1 cellular context compared by ENCODE assay signal in the genomic region with DNA sequence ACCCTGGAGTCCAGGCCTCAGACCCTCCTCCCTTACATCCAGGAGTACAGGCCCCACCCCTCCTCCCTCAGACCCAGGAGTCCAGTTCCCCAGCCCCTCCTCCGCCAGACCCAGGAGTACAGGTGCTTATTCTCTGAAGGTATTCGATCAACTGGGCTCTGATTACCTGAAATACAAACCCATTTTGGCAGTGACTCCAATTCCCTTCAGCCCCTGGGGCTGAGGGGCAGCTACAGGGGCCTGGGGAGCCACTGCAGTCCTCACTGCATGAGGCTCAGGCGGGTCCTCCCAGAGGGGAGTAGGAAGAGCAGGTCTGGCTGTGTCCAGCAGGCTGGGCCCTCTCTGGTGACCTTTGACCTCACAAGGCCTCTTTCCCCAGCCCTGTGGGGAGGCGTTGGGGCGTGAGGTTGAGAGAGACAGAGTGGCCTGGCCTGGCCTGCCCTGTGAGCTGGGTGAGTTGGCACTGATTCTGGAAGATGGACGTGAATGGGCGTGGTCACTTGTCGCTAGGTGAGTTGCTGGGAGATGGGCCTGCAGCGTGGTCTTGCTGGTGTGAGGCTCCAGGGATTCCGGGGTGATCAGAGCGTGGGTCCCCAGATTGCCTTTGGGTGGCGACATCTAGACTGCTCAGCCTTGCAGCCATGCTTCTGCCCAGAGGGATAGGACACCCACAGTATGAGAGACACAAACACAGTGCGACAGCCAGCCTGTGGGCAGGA.
TF ChIP-seq lines count a peak whose summit lies in the region.

No MANE protein-coding gene starts in this region.

TF ChIP-seq in HepG2, 621 proteins besides CTCF, POLR2A, EP300 and RAD21 (continued from another document and continues in another):
- TF ChIP-seq, protein P1, sequence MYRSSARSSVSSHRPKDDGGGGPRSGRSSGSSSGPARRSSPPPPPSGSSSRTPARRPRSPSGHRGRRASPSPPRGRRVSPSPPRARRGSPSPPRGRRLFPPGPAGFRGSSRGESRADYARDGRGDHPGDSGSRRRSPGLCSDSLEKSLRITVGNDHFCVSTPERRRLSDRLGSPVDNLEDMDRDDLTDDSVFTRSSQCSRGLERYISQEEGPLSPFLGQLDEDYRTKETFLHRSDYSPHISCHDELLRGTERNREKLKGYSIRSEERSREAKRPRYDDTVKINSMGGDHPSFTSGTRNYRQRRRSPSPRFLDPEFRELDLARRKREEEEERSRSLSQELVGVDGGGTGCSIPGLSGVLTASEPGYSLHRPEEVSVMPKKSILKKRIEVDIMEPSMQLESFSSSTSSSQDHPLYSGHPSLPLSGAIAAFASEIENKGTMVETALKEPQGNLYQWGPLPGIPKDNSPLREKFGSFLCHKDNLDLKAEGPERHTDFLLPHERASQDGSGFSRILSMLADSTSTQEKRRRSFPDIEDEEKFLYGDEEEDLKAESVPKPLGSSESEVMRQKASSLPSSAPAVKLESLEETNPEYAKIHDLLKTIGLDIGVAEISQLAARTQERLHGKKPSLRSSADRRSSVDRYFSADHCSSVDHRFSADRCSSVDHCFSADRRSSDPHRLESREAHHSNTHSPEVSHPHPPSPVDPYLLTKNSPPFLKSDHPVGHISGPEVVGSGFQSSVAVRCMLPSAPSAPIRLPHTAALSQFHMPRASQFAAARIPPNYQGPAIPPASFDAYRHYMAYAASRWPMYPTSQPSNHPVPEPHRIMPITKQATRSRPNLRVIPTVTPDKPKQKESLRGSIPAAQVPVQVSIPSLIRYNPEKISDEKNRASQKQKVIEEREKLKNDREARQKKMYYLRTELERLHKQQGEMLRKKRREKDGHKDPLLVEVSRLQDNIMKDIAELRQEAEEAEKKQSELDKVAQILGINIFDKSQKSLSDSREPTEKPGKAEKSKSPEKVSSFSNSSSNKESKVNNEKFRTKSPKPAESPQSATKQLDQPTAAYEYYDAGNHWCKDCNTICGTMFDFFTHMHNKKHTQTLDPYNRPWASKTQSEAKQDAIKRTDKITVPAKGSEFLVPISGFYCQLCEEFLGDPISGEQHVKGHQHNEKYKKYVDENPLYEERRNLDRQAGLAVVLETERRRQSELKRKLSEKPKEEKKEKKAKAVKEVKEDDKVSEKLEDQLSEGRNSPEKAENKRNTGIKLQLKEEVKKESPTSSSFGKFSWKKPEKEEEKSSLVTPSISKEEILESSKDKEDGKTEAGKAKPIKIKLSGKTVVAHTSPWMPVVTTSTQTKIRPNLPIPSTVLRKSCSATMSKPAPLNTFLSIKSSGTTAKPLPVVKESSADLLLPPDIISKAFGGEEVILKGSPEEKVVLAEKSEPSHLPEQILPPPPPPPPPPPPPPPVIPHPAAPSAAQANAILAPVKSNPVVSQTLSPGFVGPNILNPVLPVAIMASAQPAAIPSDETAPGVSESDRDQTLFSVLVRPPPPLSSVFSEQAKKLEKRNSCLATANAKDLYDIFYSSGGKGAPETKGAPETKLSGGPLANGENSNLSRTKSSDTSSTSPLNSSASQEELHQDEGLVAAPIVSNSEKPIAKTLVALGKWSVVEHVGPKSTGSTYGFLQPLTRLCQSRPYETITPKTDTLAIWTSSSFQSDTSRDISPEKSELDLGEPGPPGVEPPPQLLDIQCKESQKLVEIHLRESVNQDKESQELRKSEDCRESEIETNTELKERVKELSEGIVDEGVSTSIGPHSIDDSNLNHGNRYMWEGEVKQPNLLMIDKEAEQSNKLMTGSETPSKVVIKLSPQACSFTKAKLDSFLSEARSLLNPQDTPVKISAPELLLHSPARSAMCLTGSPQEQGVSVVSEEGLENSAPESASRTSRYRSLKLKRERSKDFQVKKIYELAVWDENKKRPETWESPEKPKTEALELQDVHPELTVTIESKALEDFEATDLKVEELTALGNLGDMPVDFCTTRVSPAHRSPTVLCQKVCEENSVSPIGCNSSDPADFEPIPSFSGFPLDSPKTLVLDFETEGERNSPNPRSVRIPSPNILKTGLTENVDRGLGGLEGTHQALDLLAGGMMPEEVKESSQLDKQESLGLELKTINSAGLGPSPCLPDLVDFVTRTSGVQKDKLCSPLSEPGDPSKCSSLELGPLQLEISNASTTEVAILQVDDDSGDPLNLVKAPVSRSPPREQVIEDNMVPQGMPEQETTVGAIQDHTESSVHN (CRISPR knock-in tag; IDR thresholded peaks at IDR 0.05), result no peak
- TF ChIP-seq ZNF570 (CRISPR knock-in tag; IDR thresholded peaks at IDR 0.05; ENCODE audit: borderline replicate concordance), result no peak
- TF ChIP-seq ZSCAN22 (CRISPR knock-in tag; IDR thresholded peaks at IDR 0.05), result peak; percentile 96
- TF ChIP-seq, protein P2, sequence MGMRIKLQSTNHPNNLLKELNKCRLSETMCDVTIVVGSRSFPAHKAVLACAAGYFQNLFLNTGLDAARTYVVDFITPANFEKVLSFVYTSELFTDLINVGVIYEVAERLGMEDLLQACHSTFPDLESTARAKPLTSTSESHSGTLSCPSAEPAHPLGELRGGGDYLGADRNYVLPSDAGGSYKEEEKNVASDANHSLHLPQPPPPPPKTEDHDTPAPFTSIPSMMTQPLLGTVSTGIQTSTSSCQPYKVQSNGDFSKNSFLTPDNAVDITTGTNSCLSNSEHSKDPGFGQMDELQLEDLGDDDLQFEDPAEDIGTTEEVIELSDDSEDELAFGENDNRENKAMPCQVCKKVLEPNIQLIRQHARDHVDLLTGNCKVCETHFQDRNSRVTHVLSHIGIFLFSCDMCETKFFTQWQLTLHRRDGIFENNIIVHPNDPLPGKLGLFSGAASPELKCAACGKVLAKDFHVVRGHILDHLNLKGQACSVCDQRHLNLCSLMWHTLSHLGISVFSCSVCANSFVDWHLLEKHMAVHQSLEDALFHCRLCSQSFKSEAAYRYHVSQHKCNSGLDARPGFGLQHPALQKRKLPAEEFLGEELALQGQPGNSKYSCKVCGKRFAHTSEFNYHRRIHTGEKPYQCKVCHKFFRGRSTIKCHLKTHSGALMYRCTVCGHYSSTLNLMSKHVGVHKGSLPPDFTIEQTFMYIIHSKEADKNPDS (CRISPR knock-in tag; IDR thresholded peaks at IDR 0.05), result no peak
- TF ChIP-seq, protein P3, sequence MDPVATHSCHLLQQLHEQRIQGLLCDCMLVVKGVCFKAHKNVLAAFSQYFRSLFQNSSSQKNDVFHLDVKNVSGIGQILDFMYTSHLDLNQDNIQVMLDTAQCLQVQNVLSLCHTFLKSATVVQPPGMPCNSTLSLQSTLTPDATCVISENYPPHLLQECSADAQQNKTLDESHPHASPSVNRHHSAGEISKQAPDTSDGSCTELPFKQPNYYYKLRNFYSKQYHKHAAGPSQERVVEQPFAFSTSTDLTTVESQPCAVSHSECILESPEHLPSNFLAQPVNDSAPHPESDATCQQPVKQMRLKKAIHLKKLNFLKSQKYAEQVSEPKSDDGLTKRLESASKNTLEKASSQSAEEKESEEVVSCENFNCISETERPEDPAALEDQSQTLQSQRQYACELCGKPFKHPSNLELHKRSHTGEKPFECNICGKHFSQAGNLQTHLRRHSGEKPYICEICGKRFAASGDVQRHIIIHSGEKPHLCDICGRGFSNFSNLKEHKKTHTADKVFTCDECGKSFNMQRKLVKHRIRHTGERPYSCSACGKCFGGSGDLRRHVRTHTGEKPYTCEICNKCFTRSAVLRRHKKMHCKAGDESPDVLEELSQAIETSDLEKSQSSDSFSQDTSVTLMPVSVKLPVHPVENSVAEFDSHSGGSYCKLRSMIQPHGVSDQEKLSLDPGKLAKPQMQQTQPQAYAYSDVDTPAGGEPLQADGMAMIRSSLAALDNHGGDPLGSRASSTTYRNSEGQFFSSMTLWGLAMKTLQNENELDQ (CRISPR knock-in tag; IDR thresholded peaks at IDR 0.05; ENCODE audit: borderline replicate concordance), result no peak
- TF ChIP-seq ZNF629 (CRISPR knock-in tag; conservative IDR thresholded peaks at IDR 0.05), result 0 out of 2 replicates have a peak, but pooled peaks have one; percentile 6
- TF ChIP-seq AGO2 (optimal IDR thresholded peaks at IDR 0.05; ENCODE audit: low read depth, low read length), result peak; percentile 79
- TF ChIP-seq, protein P4, sequence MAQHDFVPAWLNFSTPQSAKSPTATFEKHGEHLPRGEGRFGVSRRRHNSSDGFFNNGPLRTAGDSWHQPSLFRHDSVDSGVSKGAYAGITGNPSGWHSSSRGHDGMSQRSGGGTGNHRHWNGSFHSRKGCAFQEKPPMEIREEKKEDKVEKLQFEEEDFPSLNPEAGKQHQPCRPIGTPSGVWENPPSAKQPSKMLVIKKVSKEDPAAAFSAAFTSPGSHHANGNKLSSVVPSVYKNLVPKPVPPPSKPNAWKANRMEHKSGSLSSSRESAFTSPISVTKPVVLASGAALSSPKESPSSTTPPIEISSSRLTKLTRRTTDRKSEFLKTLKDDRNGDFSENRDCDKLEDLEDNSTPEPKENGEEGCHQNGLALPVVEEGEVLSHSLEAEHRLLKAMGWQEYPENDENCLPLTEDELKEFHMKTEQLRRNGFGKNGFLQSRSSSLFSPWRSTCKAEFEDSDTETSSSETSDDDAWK (CRISPR knock-in tag; IDR thresholded peaks at IDR 0.05), result no peak
- TF ChIP-seq CENPX (CRISPR knock-in tag; IDR thresholded peaks at IDR 0.05), result no peak
- no peak for TF ChIP-seq SMARCE1 (IDR thresholded peaks at IDR 0.05; ENCODE audit: borderline replicate concordance)
- peak; percentile 41; the same call in 1 of the 2 replicates for TF ChIP-seq HOXA3 (CRISPR knock-in tag; IDR thresholded peaks at IDR 0.05)
- TF ChIP-seq RFX1 (IDR thresholded peaks at IDR 0.05), result peak; percentile 27; the same call in 1 of the 2 replicates
- no peak for TF ChIP-seq SNAPC2 (CRISPR knock-in tag; IDR thresholded peaks at IDR 0.05)
- TF ChIP-seq ZNF383 (CRISPR knock-in tag; IDR thresholded peaks at IDR 0.05; ENCODE audit: borderline replicate concordance), result 0 out of 2 replicates have a peak, but pooled peaks have one; percentile 41
- TF ChIP-seq, protein P5, sequence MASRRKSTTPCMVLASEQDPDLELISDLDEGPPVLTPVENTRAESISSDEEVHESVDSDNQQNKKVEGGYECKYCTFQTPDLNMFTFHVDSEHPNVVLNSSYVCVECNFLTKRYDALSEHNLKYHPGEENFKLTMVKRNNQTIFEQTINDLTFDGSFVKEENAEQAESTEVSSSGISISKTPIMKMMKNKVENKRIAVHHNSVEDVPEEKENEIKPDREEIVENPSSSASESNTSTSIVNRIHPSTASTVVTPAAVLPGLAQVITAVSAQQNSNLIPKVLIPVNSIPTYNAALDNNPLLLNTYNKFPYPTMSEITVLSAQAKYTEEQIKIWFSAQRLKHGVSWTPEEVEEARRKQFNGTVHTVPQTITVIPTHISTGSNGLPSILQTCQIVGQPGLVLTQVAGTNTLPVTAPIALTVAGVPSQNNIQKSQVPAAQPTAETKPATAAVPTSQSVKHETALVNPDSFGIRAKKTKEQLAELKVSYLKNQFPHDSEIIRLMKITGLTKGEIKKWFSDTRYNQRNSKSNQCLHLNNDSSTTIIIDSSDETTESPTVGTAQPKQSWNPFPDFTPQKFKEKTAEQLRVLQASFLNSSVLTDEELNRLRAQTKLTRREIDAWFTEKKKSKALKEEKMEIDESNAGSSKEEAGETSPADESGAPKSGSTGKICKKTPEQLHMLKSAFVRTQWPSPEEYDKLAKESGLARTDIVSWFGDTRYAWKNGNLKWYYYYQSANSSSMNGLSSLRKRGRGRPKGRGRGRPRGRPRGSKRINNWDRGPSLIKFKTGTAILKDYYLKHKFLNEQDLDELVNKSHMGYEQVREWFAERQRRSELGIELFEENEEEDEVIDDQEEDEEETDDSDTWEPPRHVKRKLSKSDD (CRISPR knock-in tag; IDR thresholded peaks at IDR 0.05; ENCODE audit: low read depth), result 0 out of 2 replicates have a peak, but pooled peaks have one; percentile 19
- TF ChIP-seq, protein P6, sequence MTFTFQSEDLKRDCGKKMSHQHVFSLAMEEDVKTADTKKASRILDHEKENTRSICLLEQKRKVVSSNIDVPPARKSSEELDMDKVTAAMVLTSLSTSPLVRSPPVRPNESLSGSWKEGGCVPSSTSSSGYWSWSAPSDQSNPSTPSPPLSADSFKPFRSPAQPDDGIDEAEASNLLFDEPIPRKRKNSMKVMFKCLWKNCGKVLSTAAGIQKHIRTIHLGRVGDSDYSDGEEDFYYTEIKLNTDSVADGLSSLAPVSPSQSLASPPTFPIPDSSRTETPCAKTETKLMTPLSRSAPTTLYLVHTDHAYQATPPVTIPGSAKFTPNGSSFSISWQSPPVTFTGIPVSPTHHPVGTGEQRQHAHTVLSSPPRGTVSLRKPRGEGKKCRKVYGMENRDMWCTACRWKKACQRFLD (CRISPR knock-in tag; IDR thresholded peaks at IDR 0.05; ENCODE audit: borderline replicate concordance), result no peak; the same call in 1 of the 2 replicates
- TF ChIP-seq TCF12 (IDR thresholded peaks at IDR 0.05), result no peak
- peak; percentile 39; the same call in 1 of the 2 replicates for TF ChIP-seq TCF12 (CRISPR knock-in tag; IDR thresholded peaks at IDR 0.05)
- TF ChIP-seq ZKSCAN8 (CRISPR knock-in tag; IDR thresholded peaks at IDR 0.05; ENCODE audit: borderline replicate concordance), result no peak
- TF ChIP-seq ZNF230 (CRISPR knock-in tag; IDR thresholded peaks at IDR 0.05), result peak; percentile 68; the same call in 1 of the 2 replicates
- TF ChIP-seq, protein P7, sequence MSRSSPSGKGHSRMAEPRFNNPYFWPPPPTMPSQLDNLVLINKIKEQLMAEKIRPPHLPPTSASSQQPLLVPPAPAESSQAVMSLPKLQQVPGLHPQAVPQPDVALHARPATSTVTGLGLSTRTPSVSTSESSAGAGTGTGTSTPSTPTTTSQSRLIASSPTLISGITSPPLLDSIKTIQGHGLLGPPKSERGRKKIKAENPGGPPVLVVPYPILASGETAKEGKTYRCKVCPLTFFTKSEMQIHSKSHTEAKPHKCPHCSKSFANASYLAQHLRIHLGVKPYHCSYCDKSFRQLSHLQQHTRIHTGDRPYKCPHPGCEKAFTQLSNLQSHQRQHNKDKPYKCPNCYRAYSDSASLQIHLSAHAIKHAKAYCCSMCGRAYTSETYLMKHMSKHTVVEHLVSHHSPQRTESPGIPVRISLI (CRISPR knock-in tag; IDR thresholded peaks at IDR 0.05; ENCODE audit: borderline replicate concordance), result peak; percentile 27; the same call in 1 of the 2 replicates
- TF ChIP-seq ZNF607 (CRISPR knock-in tag; IDR thresholded peaks at IDR 0.05; ENCODE audit: borderline replicate concordance), result peak; percentile 48; the same call in 1 of the 2 replicates
- peak; percentile 87 for TF ChIP-seq ZNF543 (CRISPR knock-in tag; IDR thresholded peaks at IDR 0.05)
- no peak for TF ChIP-seq NCOA2 (CRISPR knock-in tag; IDR thresholded peaks at IDR 0.05)
- TF ChIP-seq MEF2D (CRISPR knock-in tag; IDR thresholded peaks at IDR 0.05), result no peak
- TF ChIP-seq, protein P8, sequence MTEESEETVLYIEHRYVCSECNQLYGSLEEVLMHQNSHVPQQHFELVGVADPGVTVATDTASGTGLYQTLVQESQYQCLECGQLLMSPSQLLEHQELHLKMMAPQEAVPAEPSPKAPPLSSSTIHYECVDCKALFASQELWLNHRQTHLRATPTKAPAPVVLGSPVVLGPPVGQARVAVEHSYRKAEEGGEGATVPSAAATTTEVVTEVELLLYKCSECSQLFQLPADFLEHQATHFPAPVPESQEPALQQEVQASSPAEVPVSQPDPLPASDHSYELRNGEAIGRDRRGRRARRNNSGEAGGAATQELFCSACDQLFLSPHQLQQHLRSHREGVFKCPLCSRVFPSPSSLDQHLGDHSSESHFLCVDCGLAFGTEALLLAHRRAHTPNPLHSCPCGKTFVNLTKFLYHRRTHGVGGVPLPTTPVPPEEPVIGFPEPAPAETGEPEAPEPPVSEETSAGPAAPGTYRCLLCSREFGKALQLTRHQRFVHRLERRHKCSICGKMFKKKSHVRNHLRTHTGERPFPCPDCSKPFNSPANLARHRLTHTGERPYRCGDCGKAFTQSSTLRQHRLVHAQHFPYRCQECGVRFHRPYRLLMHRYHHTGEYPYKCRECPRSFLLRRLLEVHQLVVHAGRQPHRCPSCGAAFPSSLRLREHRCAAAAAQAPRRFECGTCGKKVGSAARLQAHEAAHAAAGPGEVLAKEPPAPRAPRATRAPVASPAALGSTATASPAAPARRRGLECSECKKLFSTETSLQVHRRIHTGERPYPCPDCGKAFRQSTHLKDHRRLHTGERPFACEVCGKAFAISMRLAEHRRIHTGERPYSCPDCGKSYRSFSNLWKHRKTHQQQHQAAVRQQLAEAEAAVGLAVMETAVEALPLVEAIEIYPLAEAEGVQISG (CRISPR knock-in tag; IDR thresholded peaks at IDR 0.05), result no peak
